ENCODE assay signal across 12 cellular contexts in the genomic region with DNA sequence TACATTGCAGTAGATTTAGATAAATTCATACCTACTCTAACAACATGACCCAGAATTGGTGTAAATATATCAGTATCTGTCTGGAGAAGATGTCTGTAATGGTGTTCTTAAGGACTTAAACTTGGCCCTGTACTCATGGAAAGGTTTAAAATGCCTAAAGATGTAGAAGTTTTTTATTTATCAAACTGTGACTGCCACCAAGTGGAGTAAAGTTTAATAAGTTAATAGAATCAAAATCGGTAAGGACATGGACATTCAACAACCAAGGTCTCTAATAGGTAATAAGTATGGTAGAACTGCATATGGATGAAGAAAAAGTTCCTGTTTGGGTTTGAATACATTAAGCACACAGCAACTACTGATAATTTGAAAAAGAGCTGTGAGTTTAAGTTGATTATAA.
DNase-seq lines count a peak whose midpoint lies in the region; ATAC-seq, FAIRE-seq and TF ChIP-seq lines count a peak whose summit lies in the region.
"Had no signal": no experiment of that assay in that cellular context is flagged by ENCODE, and none has a peak within 500 bp of the region (broad histone marks: within the 10 kb centered on the region; RNA-seq: fewer than 3 reads in every experiment).

No MANE protein-coding gene starts in this region.

- TF ChIP-seq POLR2A in HepG2 (IDR thresholded peaks at IDR 0.05; ENCODE audit: insufficient read depth in 1 of 2, low read depth in 2 of 2, low read length in 2 of 2): no peak

- in situ Hi-C loops in HepG2 (cut with HindIII; ENCODE audit: extremely low pct_ligation_motif_present, low pct_unique_long_range_greater_than_20kb): no loop called here

- no TSS peak for BruUV-seq in HepG2 (replicated peaks; lab: Mats Ljungman, UMichigan)

- FAIRE-seq in HepG2 (lab: Jason Lieb, UNC): no peak
- FAIRE-seq in RCC 7860 (lab: Jason Lieb, UNC): peak; percentile 52
- no peak for FAIRE-seq in HTR-8/SVneo (lab: Jason Lieb, UNC)
- FAIRE-seq: colon had no signal

- WGBS in liver: 27% methylated on average over 1 of the region's 1 CpG
- WGBS in HepG2 (ENCODE audit: low lambda C conversion rate): 0% methylated on average over 1 of the region's 1 CpG

- no peaks in the 10 kb centered on the region for H3K9me3 ChIP-seq in liver (ENCODE audit: control insufficient read depth in 4 of 4, low read length in 3 of 4)
- H3K9me3 ChIP-seq in HepG2 (ENCODE audit: low read length): no peaks in the 10 kb centered on the region
- H3K9me3 ChIP-seq: upper lobe of left lung had no signal

- H3K36me3 ChIP-seq in liver (ENCODE audit: control insufficient read depth in 4 of 4, insufficient read depth in 3 of 4, low read depth in 1 of 4, low read length in 3 of 4): no peaks in the 10 kb centered on the region
- no peaks in the 10 kb centered on the region for H3K36me3 ChIP-seq in HepG2 (replicated peaks in 1 of 2; ENCODE audit: control insufficient read depth in 1 of 2, insufficient read depth in 2 of 2, low read length in 2 of 2)
- H3K36me3 ChIP-seq: neural progenitor cell, upper lobe of left lung had no signal

- TF ChIP-seq CTCF in liver (IDR thresholded peaks at IDR 0.05; ENCODE audit: low read depth, low read length, missing input control) (peak; percentile 28), HepG2 (CRISPR knock-in tag; IDR thresholded peaks at IDR 0.05) (no peak)

- no peaks in the 10 kb centered on the region for H3K4me1 ChIP-seq in liver (ENCODE audit: control insufficient read depth in 4 of 4, insufficient read depth in 4 of 4, low read length in 3 of 4)
- H3K4me1 ChIP-seq in HepG2 (ENCODE audit: insufficient read depth, low read length): no peaks in the 10 kb centered on the region
- H3K4me1 ChIP-seq: neural progenitor cell, upper lobe of left lung had no signal

- TF ChIP-seq EP300 in HepG2 (IDR thresholded peaks at IDR 0.05; ENCODE audit: low read depth in 2 of 2, low read length in 2 of 2) (no peak), HepG2 (CRISPR knock-in tag; IDR thresholded peaks at IDR 0.05; ENCODE audit: borderline replicate concordance) (no peak)

- intact Hi-C loops in HepG2 (cut with micrococcal nuclease; ENCODE audit: unreplicated experiment): no loop called here

- no peak overlapping the region for H3K27ac ChIP-seq in liver (ENCODE audit: low read depth in 1 of 2, low read length in 2 of 2)
- H3K27ac ChIP-seq in HepG2 (ENCODE audit: extremely low read length, insufficient read depth, low read length): no peak overlapping the region
- H3K27ac ChIP-seq: neural progenitor cell, upper lobe of left lung had no signal

- H3K27me3 ChIP-seq in liver (ENCODE audit: control insufficient read depth in 4 of 4, insufficient read depth in 4 of 4, low read length in 3 of 4): no peaks in the 10 kb centered on the region
- H3K27me3 ChIP-seq in HepG2 (ENCODE audit: control insufficient read depth in 1 of 2, insufficient read depth in 2 of 2, low read length in 2 of 2): no peaks in the 10 kb centered on the region
- H3K27me3 ChIP-seq: neural progenitor cell, upper lobe of left lung had no signal

- H3K4me3 ChIP-seq in liver (ENCODE audit: low read depth in 1 of 3, low read length in 3 of 3): no peak overlapping the region
- no peak overlapping the region for H3K4me3 ChIP-seq in HepG2 (replicated peaks in 1 of 3; ENCODE audit: insufficient read depth in 1 of 3, low read depth in 2 of 3, low read length in 3 of 3)
- H3K4me3 ChIP-seq: neural progenitor cell, upper lobe of left lung had no signal

- DNase-seq in HepG2 (ENCODE audit: low spot score) (no peak), RCC 7860 (ENCODE audit: low spot score) (peak; percentile 22), fibroblast of the conjunctiva (ENCODE audit: low read depth) (peak; percentile 1), HTR-8/SVneo (ENCODE audit: insufficient read length, low spot score) (no peak)
- DNase-seq in effector CD8-positive, alpha-beta T cell (lab: John Stamatoyannopoulos, UW): no peak
- no peak for DNase-seq in effector CD4-positive, alpha-beta T cell
- DNase-seq: NCI-H2029, upper lobe of left lung had no signal

- H2AFZ ChIP-seq in HepG2 (ENCODE audit: low read length): no peak overlapping the region
- H2AFZ ChIP-seq: neural progenitor cell had no signal

- H3K4me2 ChIP-seq in HepG2 (ENCODE audit: low read depth, low read length): no peak overlapping the region
- H3K4me2 ChIP-seq: neural progenitor cell had no signal

- ATAC-seq in HepG2 (no peak), HG02623 (IDR thresholded peaks at IDR 0.05; ENCODE audit: unreplicated experiment) (no peak)

- no peaks in the 10 kb centered on the region for H3K79me2 ChIP-seq in HepG2 (ENCODE audit: insufficient read depth, low read length)

- TF ChIP-seq RAD21 in liver (IDR thresholded peaks at IDR 0.05) (peak; percentile 75 to 76), HepG2 (CRISPR knock-in tag; IDR thresholded peaks at IDR 0.05) (no peak)

- CTCF ChIA-PET in HepG2 (lab: Yijun Ruan, JAX; ENCODE audit: low intra/inter-chr PET ratio, low total read pairs): no interaction called here

- POLR2A ChIA-PET in HepG2 (lab: Yijun Ruan, JAX): no interaction called here

- H3K9ac ChIP-seq in liver (ENCODE audit: low read depth in 1 of 2, low read length in 2 of 2) (no peak overlapping the region), HepG2 (ENCODE audit: insufficient read depth, low read depth, low read length) (no peak overlapping the region)
- H3K9ac ChIP-seq: neural progenitor cell had no signal

- no peaks in the 10 kb centered on the region; the same call in 1 of the 2 replicates for H4K20me1 ChIP-seq in HepG2 (ENCODE audit: insufficient read depth, low read length)

TF ChIP-seq in liver, 16 proteins besides CTCF, POLR2A, EP300 and RAD21:
- TF ChIP-seq GABPA (IDR thresholded peaks at IDR 0.05 in 1 of 2, conservative IDR thresholded peaks at IDR 0.05 in 1 of 2): no peak
- no peak for TF ChIP-seq RXRA (IDR thresholded peaks at IDR 0.05)
- no peak for TF ChIP-seq EGR1 (IDR thresholded peaks at IDR 0.05; ENCODE audit: low read depth in 2 of 2)
- TF ChIP-seq FOXA2 (IDR thresholded peaks at IDR 0.05): no peak
- no peak for TF ChIP-seq FOXA1 (IDR thresholded peaks at IDR 0.05)

TF ChIP-seq in HepG2, 621 proteins besides CTCF, POLR2A, EP300 and RAD21:
- no peak for TF ChIP-seq KDM2A (CRISPR knock-in tag; IDR thresholded peaks at IDR 0.05; ENCODE audit: borderline replicate concordance, low read depth)
- no peak for TF ChIP-seq ZNF543 (CRISPR knock-in tag; IDR thresholded peaks at IDR 0.05)
- TF ChIP-seq POGZ (CRISPR knock-in tag; IDR thresholded peaks at IDR 0.05): no peak
- no peak for TF ChIP-seq ZNF326 (CRISPR knock-in tag; IDR thresholded peaks at IDR 0.05; ENCODE audit: borderline replicate concordance)
- no peak for TF ChIP-seq CENPT (CRISPR knock-in tag; IDR thresholded peaks at IDR 0.05; ENCODE audit: low read depth)
- no peak for TF ChIP-seq NFIB (CRISPR knock-in tag; IDR thresholded peaks at IDR 0.05; ENCODE audit: borderline replicate concordance)
- no peak for TF ChIP-seq HNRNPH1 (optimal IDR thresholded peaks at IDR 0.05; ENCODE audit: low read depth, low read length)
- no peak for TF ChIP-seq ZBTB7A (CRISPR knock-in tag; IDR thresholded peaks at IDR 0.05)

Comparison
In these comparisons a context has a peak if more than half of its experiments do, and no peak if none do; other contexts are left out.
1. DNase-seq: peak in RCC 7860 (single experiment) and fibroblast of the conjunctiva (single experiment); none in HepG2 (single experiment), effector CD8-positive, alpha-beta T cell (single experiment), HTR-8/SVneo (single experiment) and effector CD4-positive, alpha-beta T cell (single experiment).